ENCODE assay signal across 11 cellular contexts in the genomic region with DNA sequence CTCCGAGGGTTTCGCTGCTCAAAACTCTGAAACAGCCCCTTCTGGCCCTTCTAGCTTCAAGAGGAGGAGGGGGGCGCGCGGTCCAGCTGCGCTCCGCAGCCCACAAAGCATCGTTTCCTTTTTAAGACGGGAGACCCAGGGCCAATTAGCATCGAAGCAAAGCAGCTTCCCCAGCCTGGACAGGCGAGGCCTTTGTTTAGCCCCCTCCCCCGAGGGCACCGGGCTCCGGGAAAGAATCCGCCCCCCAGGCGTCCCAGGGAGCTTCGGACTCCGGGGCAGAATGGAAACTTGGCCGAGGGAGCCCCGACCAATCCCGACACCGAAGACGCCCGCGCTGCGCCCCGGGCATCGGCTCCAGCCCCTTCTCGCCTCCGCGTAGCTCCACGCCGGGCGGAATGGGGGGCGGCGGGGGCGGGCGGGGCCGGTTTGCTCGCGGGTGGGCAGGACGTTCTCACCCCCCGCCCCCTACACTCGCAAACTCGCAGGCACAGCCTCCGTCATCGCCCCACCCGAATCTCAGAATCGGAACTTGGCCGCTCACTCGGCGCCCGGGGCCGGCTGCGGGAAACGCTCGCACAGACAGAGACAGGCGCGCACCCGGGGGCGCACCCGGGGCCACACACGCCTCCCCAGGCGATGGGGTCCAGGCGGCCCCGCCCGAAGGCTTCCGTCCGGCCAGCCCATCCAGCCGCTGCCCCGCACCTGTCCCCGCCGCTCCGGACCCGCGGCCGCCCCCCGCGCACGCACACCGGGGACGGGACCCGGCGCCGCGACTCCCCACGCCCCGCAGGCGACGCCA. TPM values are rescaled to one million over a fixed set of nuclear protein-coding genes. Genes with fewer than 3 reads are reported as not detected.
DNase-seq lines count a peak whose midpoint lies in the region; TF ChIP-seq lines count a peak whose summit lies in the region.
"Had no signal": no experiment of that assay in that cellular context is flagged by ENCODE, and none has a peak within 500 bp of the region (broad histone marks: within the 10 kb centered on the region; RNA-seq: fewer than 3 reads in every experiment).

No MANE protein-coding gene starts in this region.

- TF ChIP-seq POLR2A in tibial nerve (IDR thresholded peaks at IDR 0.05), result peak in 1 of 2 donors; percentile 19

- peaks cover 23% of the 10 kb centered on the region for H3K27me3 Mint-ChIP-seq in activated naive CD8-positive, alpha-beta T cell
- H3K27me3 Mint-ChIP-seq in activated naive CD8-positive, alpha-beta T cell treated with anti-CD3 and anti-CD28 coated beads for 36 hours, result peaks cover 69% of the 10 kb centered on the region

- H3K4me1 ChIP-seq in tibial nerve, result peaks cover 0 to 33% (median 8%) of the 10 kb centered on the region in 4 donors
- H3K4me1 ChIP-seq: BE2C had no signal

- no peaks in the 10 kb centered on the region for H3K36me3 Mint-ChIP-seq in activated naive CD8-positive, alpha-beta T cell
- no peaks in the 10 kb centered on the region for H3K36me3 Mint-ChIP-seq in activated naive CD8-positive, alpha-beta T cell treated with anti-CD3 and anti-CD28 coated beads for 36 hours
- H3K36me3 Mint-ChIP-seq: stimulated activated naive B cell treated with anti-CD40 and anti-IgM and Interleukin-4, amounts not matched to agents 10 μg/mL and 1 μg/mL and 100 μg/mL, for 72 hours had no signal

- peak overlapping the region in 3 of 4 donors; percentile 12 to 63 (median 43) for H3K27ac ChIP-seq in tibial nerve

- H3K4me3 ChIP-seq in iPS-11a (ENCODE audit: low read depth, low read length) (peak overlapping the region; percentile 35), tibial nerve (peak overlapping the region; percentile 22 to 55 (median 23))

- H3K9me3 Mint-ChIP-seq in activated naive CD8-positive, alpha-beta T cell (ENCODE audit: low read depth), result no peaks in the 10 kb centered on the region
- H3K9me3 Mint-ChIP-seq in activated naive CD8-positive, alpha-beta T cell treated with anti-CD3 and anti-CD28 coated beads for 36 hours, result no peaks in the 10 kb centered on the region
- H3K9me3 Mint-ChIP-seq: dendritic cell treated with granulocyte-macrophage colony-stimulating factor and Interleukin-4, amounts not matched to agents 40 ng/mL and 50 ng/mL, for 4 days; stimulated activated naive B cell treated with anti-CD40 and anti-IgM and Interleukin-4, amounts not matched to agents 10 μg/mL and 1 μg/mL and 100 μg/mL, for 72 hours had no signal

- peak overlapping the region; percentile 67 for H3K4me3 Mint-ChIP-seq in activated naive CD8-positive, alpha-beta T cell
- no peak overlapping the region for H3K4me3 Mint-ChIP-seq in activated naive CD8-positive, alpha-beta T cell treated with anti-CD3 and anti-CD28 coated beads for 36 hours
- H3K4me3 Mint-ChIP-seq: dendritic cell treated with granulocyte-macrophage colony-stimulating factor and Interleukin-4, amounts not matched to agents 40 ng/mL and 50 ng/mL, for 4 days had no signal

- no peak for TF ChIP-seq EP300 in tibial nerve (IDR thresholded peaks at IDR 0.05)

- DNase-seq in activated naive CD8-positive, alpha-beta T cell treated with anti-CD3 and anti-CD28 coated beads for 36 hours, result no peak
- DNase-seq in tibial nerve (ENCODE audit: low spot score in 2 of 2), result no peak
- no peak for DNase-seq in NCI-H82 treated with DMSO at 0.1 percent for 48 hours (lab: John Stamatoyannopoulos, UW; ENCODE audit: unreplicated experiment)
- no peak for DNase-seq in activated CD4-positive, alpha-beta T cell treated with anti-CD3 and anti-CD28 coated beads, Interleukin-2, amount 50 U/mL, for 1 hour
- DNase-seq: BE2C; NCI-H2029 treated with DMSO at 0.1 percent for 48 hours; stimulated activated naive B cell treated with anti-CD40 and anti-IgM and Interleukin-4, amounts not matched to agents 10 μg/mL and 1 μg/mL and 100 μg/mL, for 72 hours had no signal

- no peaks in the 10 kb centered on the region for H3K9me3 ChIP-seq in tibial nerve
- H3K9me3 ChIP-seq: BE2C had no signal

- peaks cover 0 to 75% of the 10 kb centered on the region in 2 donors for H3K27me3 ChIP-seq in tibial nerve

- WGBS in tibial nerve, 2 donors, result 1 to 2% methylated on average over 22 to 28 of the region's 90 CpGs

- no peak for TF ChIP-seq CTCF in tibial nerve (IDR thresholded peaks at IDR 0.05)

- no peaks in the 10 kb centered on the region for H3K36me3 ChIP-seq in tibial nerve
- H3K36me3 ChIP-seq: BE2C had no signal

- peaks cover 10% of the 10 kb centered on the region for H3K4me1 Mint-ChIP-seq in activated naive CD8-positive, alpha-beta T cell (ENCODE audit: low read depth)
- no peaks in the 10 kb centered on the region for H3K4me1 Mint-ChIP-seq in activated naive CD8-positive, alpha-beta T cell treated with anti-CD3 and anti-CD28 coated beads for 36 hours

- no peak overlapping the region for H3K27ac Mint-ChIP-seq in activated naive CD8-positive, alpha-beta T cell
- no peak overlapping the region for H3K27ac Mint-ChIP-seq in activated naive CD8-positive, alpha-beta T cell treated with anti-CD3 and anti-CD28 coated beads for 36 hours
- H3K27ac Mint-ChIP-seq: dendritic cell treated with granulocyte-macrophage colony-stimulating factor and Interleukin-4, amounts not matched to agents 40 ng/mL and 50 ng/mL, for 4 days; stimulated activated naive B cell treated with anti-CD40 and anti-IgM and Interleukin-4, amounts not matched to agents 10 μg/mL and 1 μg/mL and 100 μg/mL, for 72 hours had no signal

RNA-seq across cellular contexts. Expression of gene NKAIN4, which starts 0.6 kb away (rescaled TPM):
- not detected for total RNA-seq in activated naive CD8-positive, alpha-beta T cell treated with anti-CD3 and anti-CD28 coated beads for 36 hours
- total RNA-seq in tibial nerve, result 1 to 10 TPM; 1.2 to 7.2 (median 3.1) TPM
- total RNA-seq: myocyte had no signal

RNA-seq across cellular contexts. Expression of gene BIRC7, which starts 17.9 kb away (rescaled TPM):
- under 1 TPM; 0.23 to 0.34 TPM for total RNA-seq in activated naive CD8-positive, alpha-beta T cell treated with anti-CD3 and anti-CD28 coated beads for 36 hours
- total RNA-seq in tibial nerve, result 10 to 100 TPM; 29.4 to 53.1 (median 42.2) TPM
- total RNA-seq: myocyte had no signal

RNA-seq across cellular contexts. Expression of gene ARFGAP1, which starts 19.0 kb away (rescaled TPM):
- 10 to 100 TPM; 62.5 to 66.6 TPM for total RNA-seq in activated naive CD8-positive, alpha-beta T cell treated with anti-CD3 and anti-CD28 coated beads for 36 hours
- total RNA-seq in tibial nerve, result 100 to 1,000 TPM in 1 of 4 donors, 10 to 100 TPM in 3; 55.3 to 124 (median 68.6) TPM

RNA-seq across cellular contexts. Expression of gene YTHDF1, which starts 37.7 kb away (rescaled TPM):
- 10 to 100 TPM; 47.4 to 48.3 TPM for total RNA-seq in activated naive CD8-positive, alpha-beta T cell treated with anti-CD3 and anti-CD28 coated beads for 36 hours
- total RNA-seq in tibial nerve, result 10 to 100 TPM; 20.7 to 25.5 (median 23.3) TPM

RNA-seq across cellular contexts. Expression of gene COL20A1, which starts 39.3 kb away (rescaled TPM):
- under 1 TPM in 1 of 2 experiments, not detected in 1; 0.08 TPM for total RNA-seq in activated naive CD8-positive, alpha-beta T cell treated with anti-CD3 and anti-CD28 coated beads for 36 hours
- total RNA-seq in tibial nerve, result under 1 TPM in 2 of 4 donors, not detected in 2; 0.20 to 0.44 TPM

Comparison
In these comparisons a context has a peak if more than half of its experiments do, and no peak if none do; other contexts are left out.
1. RNA of gene BIRC7, which starts 17.9 kb away (total RNA-seq): 29.4 to 53.1 TPM in tibial nerve; 0.23 to 0.34 TPM in activated naive CD8-positive, alpha-beta T cell treated with anti-CD3 and anti-CD28 coated beads for 36 hours; every median in the first group is over 10 times any median in the second.